8 cellular contexts compared by ENCODE assay signal in genomic region chr5:126777974-126778674, GRCh38. TPM values are rescaled to one million over a fixed set of nuclear protein-coding genes. Genes with fewer than 3 reads are reported as not detected.
DNase-seq lines count a peak whose midpoint lies in the region; ATAC-seq and TF ChIP-seq lines count a peak whose summit lies in the region.

No MANE protein-coding gene starts in this region.

- H3K36me3 Mint-ChIP-seq in activated CD4-positive, alpha-beta T cell treated with anti-CD3 and anti-CD28 coated beads, Interleukin-2, amount 10 ng/mL, durations not matched to agents 24 days and 14 days (ENCODE audit: low read depth): peaks cover 25% of the 10 kb centered on the region

- H3K27me3 Mint-ChIP-seq in activated CD4-positive, alpha-beta T cell treated with anti-CD3 and anti-CD28 coated beads, Interleukin-2, amount 10 ng/mL, durations not matched to agents 24 days and 14 days: no peaks in the 10 kb centered on the region

- no peaks in the 10 kb centered on the region for H3K9me3 ChIP-seq in left lung

- TF ChIP-seq CTCF in BJ (IDR thresholded peaks at IDR 0.05; ENCODE audit: insufficient read depth, low read depth, low read length): no peak
- TF ChIP-seq CTCF in coronary artery (IDR thresholded peaks at IDR 0.05): no peak
- TF ChIP-seq CTCF in left lung (IDR thresholded peaks at IDR 0.05): no peak

- peak overlapping the region; percentile 97 for H3K4me3 Mint-ChIP-seq in activated CD4-positive, alpha-beta T cell treated with anti-CD3 and anti-CD28 coated beads, Interleukin-2, amount 10 ng/mL, durations not matched to agents 24 days and 14 days

- CTCF ChIA-PET in BJ (lab: Yijun Ruan, JAX): interaction anchor here (0.9 to 8.2 kb wide), 10 partner anchors 11 to 184 kb away, joined by 3 to 153 read pairs (median 6); partner anchors contain the start of gene ALDH7A1

- H3K27ac Mint-ChIP-seq in activated CD4-positive, alpha-beta T cell treated with anti-CD3 and anti-CD28 coated beads, Interleukin-2, amount 10 ng/mL, durations not matched to agents 24 days and 14 days: peak overlapping the region; percentile 98

- no peaks in the 10 kb centered on the region for H3K27me3 ChIP-seq in BJ (ENCODE audit: control insufficient read depth, insufficient read depth, low read length)
- H3K27me3 ChIP-seq in left lung: no peaks in the 10 kb centered on the region

- POLR2A ChIA-PET in BJ (lab: Charles Lee): interaction anchor here (0.7 to 1.1 kb wide), 3 partner anchors 17 to 184 kb away, joined by 3 to 6 read pairs (median 3); no protein-coding TSS in a partner anchor

- H3K27ac ChIP-seq in coronary artery (peak overlapping the region; percentile 84 to 88), left lung (peak overlapping the region; percentile 95 to 98)

- peak; percentile 67 for ATAC-seq in GM19324 (IDR thresholded peaks at IDR 0.05; ENCODE audit: low FRiP score, unreplicated experiment)
- peak; percentile 68 for ATAC-seq in HG03460 (IDR thresholded peaks at IDR 0.05; ENCODE audit: unreplicated experiment)
- peak; percentile 82 for ATAC-seq in left lung

- H3K9me3 Mint-ChIP-seq in activated CD4-positive, alpha-beta T cell treated with anti-CD3 and anti-CD28 coated beads, Interleukin-2, amount 10 ng/mL, durations not matched to agents 24 days and 14 days: no peaks in the 10 kb centered on the region

- H3K4me1 ChIP-seq in left lung: peaks cover 3 to 36% of the 10 kb centered on the region in 2 donors

- H3K36me3 ChIP-seq in BJ (ENCODE audit: control insufficient read depth, insufficient read depth, low read length) (no peaks in the 10 kb centered on the region), left lung (no peaks in the 10 kb centered on the region)

- intact Hi-C loops in activated CD4-positive, alpha-beta T cell treated with anti-CD3 and anti-CD28 coated beads, Interleukin-2, amount 10 ng/mL, durations not matched to agents 24 days and 14 days (cut with micrococcal nuclease): loop anchor here (1.0 to 10.0 kb wide), 6 partner anchors 33 to 739 kb away; partner anchors contain the start of genes MARCHF3 and PRRC1
- intact Hi-C loops in left lung (cut with DNase I): no loop called here

- peaks cover 35% of the 10 kb centered on the region for H3K4me1 Mint-ChIP-seq in activated CD4-positive, alpha-beta T cell treated with anti-CD3 and anti-CD28 coated beads, Interleukin-2, amount 10 ng/mL, durations not matched to agents 24 days and 14 days

- peak; percentile 75 for DNase-seq in BJ (ENCODE audit: low read depth)
- peak; percentile 80 for DNase-seq in NCI-H524 treated with DMSO at 0.1 percent for 48 hours (lab: John Stamatoyannopoulos, UW)
- DNase-seq in activated CD4-positive, alpha-beta T cell treated with anti-CD3 and anti-CD28 coated beads, Interleukin-2, amount 10 ng/mL, durations not matched to agents 24 days and 14 days: peak; percentile 98
- DNase-seq in coronary artery (ENCODE audit: low spot score): peak; percentile 88
- DNase-seq in left lung: peak; percentile 96 to 97
- peak; percentile 90 for DNase-seq in stimulated activated CD4-positive, alpha-beta T cell treated with anti-CD3 and anti-CD28 coated beads, Interleukin-2, amount 100 ng/mL, for 4 hours (ENCODE audit: low read depth)

- H3K4me3 ChIP-seq in BJ (ENCODE audit: low read depth, low read length) (peak overlapping the region; percentile 97), coronary artery (peak overlapping the region; percentile 78), left lung (peak overlapping the region; percentile 88 to 93)

RNA-seq across cellular contexts. Expression of gene LMNB1, which starts 1.2 kb away (rescaled TPM):
- 11.2 and 12.0 TPM in 2 replicates for polyA plus RNA-seq in BJ (2011; rRNA removed)
- 6.6 and 7.7 TPM in 2 replicates for polyA minus RNA-seq in BJ (2011; rRNA and poly(A)+ RNA removed)
- total RNA-seq in activated CD4-positive, alpha-beta T cell treated with anti-CD3 and anti-CD28 coated beads, Interleukin-2, amount 10 ng/mL, durations not matched to agents 24 days and 14 days: 223 and 225 TPM in 2 replicates
- 10 to 100 TPM; 23.2 to 27.1 TPM for total RNA-seq in left lung

Comparison
In these comparisons a context has a peak if more than half of its experiments do, and no peak if none do; other contexts are left out.
1. Peak in every context shown above with its lines: DNase-seq, ATAC-seq, H3K4me3 ChIP-seq and H3K27ac ChIP-seq.